1 cellular context compared by ENCODE assay signal in the genomic region with DNA sequence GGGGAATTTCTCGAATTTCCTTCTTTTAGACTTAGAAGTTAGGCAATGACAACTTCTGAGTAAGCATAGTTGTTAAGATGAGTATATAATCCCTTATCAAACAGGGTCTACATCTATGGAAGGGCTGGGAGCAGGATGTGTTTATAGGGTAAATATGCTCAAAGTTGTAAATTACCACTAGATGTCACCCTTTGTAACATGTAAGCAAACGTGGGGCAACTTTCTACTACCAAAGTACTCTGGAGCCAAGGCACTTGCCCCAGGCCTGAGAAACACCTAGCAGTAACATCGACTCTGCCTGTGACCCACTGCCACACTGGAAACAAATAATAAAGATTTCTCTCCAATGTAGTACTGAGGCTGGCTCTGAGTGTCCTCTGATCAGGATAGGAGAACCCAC.
TF ChIP-seq lines count a peak whose summit lies in the region.

No MANE protein-coding gene starts in this region.

TF ChIP-seq in SK-N-SH treated with all-trans-retinoic acid at 6 μM for 48 hours, 23 proteins besides CTCF, POLR2A, EP300 and RAD21 (continued from another document):
- TF ChIP-seq, protein P1, sequence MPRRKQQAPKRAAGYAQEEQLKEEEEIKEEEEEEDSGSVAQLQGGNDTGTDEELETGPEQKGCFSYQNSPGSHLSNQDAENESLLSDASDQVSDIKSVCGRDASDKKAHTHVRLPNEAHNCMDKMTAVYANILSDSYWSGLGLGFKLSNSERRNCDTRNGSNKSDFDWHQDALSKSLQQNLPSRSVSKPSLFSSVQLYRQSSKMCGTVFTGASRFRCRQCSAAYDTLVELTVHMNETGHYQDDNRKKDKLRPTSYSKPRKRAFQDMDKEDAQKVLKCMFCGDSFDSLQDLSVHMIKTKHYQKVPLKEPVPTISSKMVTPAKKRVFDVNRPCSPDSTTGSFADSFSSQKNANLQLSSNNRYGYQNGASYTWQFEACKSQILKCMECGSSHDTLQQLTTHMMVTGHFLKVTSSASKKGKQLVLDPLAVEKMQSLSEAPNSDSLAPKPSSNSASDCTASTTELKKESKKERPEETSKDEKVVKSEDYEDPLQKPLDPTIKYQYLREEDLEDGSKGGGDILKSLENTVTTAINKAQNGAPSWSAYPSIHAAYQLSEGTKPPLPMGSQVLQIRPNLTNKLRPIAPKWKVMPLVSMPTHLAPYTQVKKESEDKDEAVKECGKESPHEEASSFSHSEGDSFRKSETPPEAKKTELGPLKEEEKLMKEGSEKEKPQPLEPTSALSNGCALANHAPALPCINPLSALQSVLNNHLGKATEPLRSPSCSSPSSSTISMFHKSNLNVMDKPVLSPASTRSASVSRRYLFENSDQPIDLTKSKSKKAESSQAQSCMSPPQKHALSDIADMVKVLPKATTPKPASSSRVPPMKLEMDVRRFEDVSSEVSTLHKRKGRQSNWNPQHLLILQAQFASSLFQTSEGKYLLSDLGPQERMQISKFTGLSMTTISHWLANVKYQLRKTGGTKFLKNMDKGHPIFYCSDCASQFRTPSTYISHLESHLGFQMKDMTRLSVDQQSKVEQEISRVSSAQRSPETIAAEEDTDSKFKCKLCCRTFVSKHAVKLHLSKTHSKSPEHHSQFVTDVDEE (CRISPR knock-in tag; IDR thresholded peaks at IDR 0.05): no peak
- TF ChIP-seq ZC3H10 (CRISPR knock-in tag; IDR thresholded peaks at IDR 0.05) (no peak), ZNF565 (CRISPR knock-in tag; conservative IDR thresholded peaks at IDR 0.05; ENCODE audit: low read depth) (no peak), ESRRG (CRISPR knock-in tag; IDR thresholded peaks at IDR 0.05) (no peak)
